In genomic region chr19:36373638-36374156, GRCh38 we compare ENCODE assay signal across 28 cellular contexts.
"Had no signal": no experiment of that assay in that cellular context is flagged by ENCODE, and none has a peak within 500 bp of the region (broad histone marks: within the 10 kb centered on the region; RNA-seq: fewer than 3 reads in every experiment).

No MANE protein-coding gene starts in this region.

- H3K27me3 ChIP-seq: colonic mucosa, dorsolateral prefrontal cortex, esophagus muscularis mucosa, esophagus squamous epithelium, foreskin keratinocyte, gastrocnemius medialis, gastroesophageal sphincter, heart left ventricle, heart right ventricle had no signal

- ATAC-seq: esophagus mucosa, foreskin keratinocyte, gastrocnemius medialis, gastroesophageal sphincter, heart left ventricle, heart right ventricle had no signal

- H3K4me3 ChIP-seq: colonic mucosa, coronary artery, esophagus muscularis mucosa, esophagus squamous epithelium, gastrocnemius medialis, gastroesophageal sphincter, heart left ventricle, heart right ventricle had no signal

- H3K27ac ChIP-seq: colonic mucosa, coronary artery, dorsolateral prefrontal cortex, epithelial cell of prostate, esophagus muscularis mucosa, esophagus squamous epithelium, foreskin keratinocyte, gastrocnemius medialis, gastroesophageal sphincter, heart left ventricle, heart right ventricle had no signal

- H3K4me1 ChIP-seq: foreskin keratinocyte had no signal

- H3K36me3 ChIP-seq: colonic mucosa, gastrocnemius medialis had no signal

- H3K9me3 ChIP-seq: colonic mucosa, esophagus muscularis mucosa, gastrocnemius medialis had no signal

- DNase-seq: colonic mucosa; cortex of kidney; dermis blood vessel endothelial cell; dorsolateral prefrontal cortex; effector CD4-positive, alpha-beta T cell; effector CD8-positive, alpha-beta T cell; effector memory CD4-positive, alpha-beta T cell; endodermal cell; erythroblast; esophagus squamous epithelium; foreskin fibroblast; foreskin keratinocyte; foreskin melanocyte; gastrocnemius medialis; glutamatergic neuron; head of caudate nucleus; heart left ventricle; heart right ventricle had no signal

- H3K4me3 Mint-ChIP-seq: dendritic cell treated with granulocyte-macrophage colony-stimulating factor and Interleukin-4, amounts not matched to agents 40 ng/mL and 50 ng/mL, for 4 days; endodermal cell had no signal

- H3K27me3 Mint-ChIP-seq: dendritic cell treated with granulocyte-macrophage colony-stimulating factor and Interleukin-4, amounts not matched to agents 40 ng/mL and 50 ng/mL, for 4 days had no signal

- FAIRE-seq: colon, endometrium, endothelial cell of umbilical vein, frontal cortex had no signal

- H3K27ac Mint-ChIP-seq: dendritic cell treated with granulocyte-macrophage colony-stimulating factor and Interleukin-4, amounts not matched to agents 40 ng/mL and 50 ng/mL, for 4 days; endodermal cell had no signal
